In the genomic region with DNA sequence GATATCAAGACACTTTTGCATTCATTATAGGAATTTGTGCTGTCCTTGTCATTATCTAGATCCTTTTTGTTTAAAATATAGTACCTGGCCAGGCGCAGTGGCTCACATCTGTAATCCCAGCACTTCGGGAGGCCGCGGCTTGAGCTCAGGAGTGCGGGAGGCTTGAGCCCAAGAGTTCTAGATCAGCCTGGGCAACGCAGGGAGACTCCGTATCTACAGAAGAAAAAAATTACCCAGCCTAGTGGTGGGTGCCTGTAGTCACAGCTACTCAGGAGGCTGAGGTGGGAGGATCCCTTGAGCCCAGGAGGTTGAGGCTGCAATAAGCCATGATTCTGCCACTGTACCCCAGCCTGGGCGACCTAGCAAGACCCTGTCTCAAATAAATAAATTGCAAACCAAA, we compare ENCODE assay signal across 6 cellular contexts. TPM values are rescaled to one million over a fixed set of nuclear protein-coding genes. Genes with fewer than 3 reads are reported as not detected.
A peak's percentile ranks its signal among the peaks of the same experiment; 100 is the strongest.
DNase-seq lines count a peak whose midpoint lies in the region; ATAC-seq and TF ChIP-seq lines count a peak whose summit lies in the region.

No MANE protein-coding gene starts in this region.

- H3K27me3 ChIP-seq in breast epithelium: no peaks in the 10 kb centered on the region
- peaks cover 28% of the 10 kb centered on the region for H3K27me3 ChIP-seq in neutrophil

- no peaks in the 10 kb centered on the region for H3K9me3 ChIP-seq in breast epithelium
- H3K9me3 ChIP-seq in neutrophil: no peaks in the 10 kb centered on the region

- H3K27ac ChIP-seq in breast epithelium (peak overlapping the region; percentile 65 to 69), neutrophil (no peak overlapping the region)

- TF ChIP-seq CTCF in breast epithelium (IDR thresholded peaks at IDR 0.05) (peak in 2 of 3 donors; percentile 41 to 50), neutrophil (IDR thresholded peaks at IDR 0.05) (no peak)

- ATAC-seq in GM21526 (IDR thresholded peaks at IDR 0.05; ENCODE audit: low FRiP score, unreplicated experiment): no peak

- no peaks in the 10 kb centered on the region for H3K36me3 ChIP-seq in breast epithelium
- H3K36me3 ChIP-seq in neutrophil: no peaks in the 10 kb centered on the region

- TF ChIP-seq POLR2A in breast epithelium (IDR thresholded peaks at IDR 0.05): no peak

- intact Hi-C loops in breast epithelium (cut with DNase I; ENCODE audit: low total_unique reads): no loop called here

- peak overlapping the region; percentile 75 to 96 (median 82) for H3K4me3 ChIP-seq in breast epithelium
- peak overlapping the region; percentile 58 to 66 for H3K4me3 ChIP-seq in neutrophil (ENCODE audit: low read depth in 1 of 2, low read length in 1 of 2)

- DNase-seq in SIG-M5 treated with dmso at 0.1 percent for 504 hours (lab: John Stamatoyannopoulos, UW; ENCODE audit: unreplicated experiment) (peak; percentile 34), SIG-M5 (lab: John Stamatoyannopoulos, UW) (no peak), breast epithelium (ENCODE audit: low spot score in 2 of 2) (no peak), OCI-M2 (lab: John Stamatoyannopoulos, UW; ENCODE audit: unreplicated experiment) (no peak)

- H3K4me1 ChIP-seq in breast epithelium: no peaks in the 10 kb centered on the region
- peaks cover 12 to 13% of the 10 kb centered on the region in 2 experiments for H3K4me1 ChIP-seq in neutrophil (ENCODE audit: control insufficient read depth in 1 of 2, insufficient read depth in 1 of 2, low read depth in 1 of 2, low read length in 1 of 2)

RNA-seq across cellular contexts. Expression of gene MORN4, which starts 0.6 kb away (rescaled TPM):
- 1 to 10 TPM; 3.5 to 9.4 (median 6.9) TPM for total RNA-seq in breast epithelium

RNA-seq across cellular contexts. Expression of gene PI4K2A, which starts 6.5 kb away (rescaled TPM):
- total RNA-seq in breast epithelium: 10 to 100 TPM; 18.0 to 24.8 (median 21.5) TPM

RNA-seq across cellular contexts. Expression of gene C10orf62, which starts 44.4 kb away (rescaled TPM):
- total RNA-seq in breast epithelium: under 1 TPM in 2 of 3 donors, not detected in 1; 0.32 to 0.33 TPM

RNA-seq across cellular contexts. Expression of gene HOGA1, which starts 49.7 kb away (rescaled TPM):
- 10 to 100 TPM in 1 of 3 donors, 1 to 10 TPM in 2; 1.9 to 11.0 (median 2.3) TPM for total RNA-seq in breast epithelium

RNA-seq across cellular contexts. Expression of gene AVPI1, which starts 53.1 kb away (rescaled TPM):
- 10 to 100 TPM; 23.9 to 42.4 (median 39.0) TPM for total RNA-seq in breast epithelium
